In the genomic region with DNA sequence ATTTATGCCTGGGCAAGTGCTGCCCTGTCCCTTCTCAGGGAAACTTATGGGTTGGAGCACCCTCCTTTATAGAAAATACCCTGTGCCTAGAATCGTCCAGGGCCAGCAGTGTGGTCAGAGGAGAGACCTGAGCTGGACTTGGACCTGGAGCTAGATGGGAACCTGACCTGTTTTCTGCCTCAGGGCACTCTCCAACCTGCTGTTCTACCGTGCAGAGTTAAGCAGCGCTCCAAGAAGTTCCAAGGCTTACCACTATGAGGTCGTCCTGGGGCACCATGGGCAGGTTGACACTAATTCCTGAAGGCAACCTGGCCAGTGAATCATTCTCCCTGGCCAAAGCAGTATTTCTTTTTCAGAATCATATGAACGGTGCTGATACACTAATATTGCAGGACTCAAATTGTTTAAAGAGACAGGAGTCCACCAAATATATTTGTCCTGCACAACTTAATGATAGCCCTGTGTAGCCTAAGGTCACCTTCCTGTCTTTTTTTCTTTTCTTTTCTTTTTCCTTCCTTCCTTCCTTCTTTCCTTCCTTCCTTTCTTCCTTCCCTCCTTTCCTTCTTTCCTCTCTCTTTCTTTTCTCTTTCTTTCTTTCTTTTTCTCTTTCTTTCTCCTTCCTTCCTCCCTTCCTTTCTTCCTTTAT, we compare ENCODE assay signal across 22 cellular contexts.
A peak's percentile ranks its signal among the peaks of the same experiment; 100 is the strongest.
DNase-seq lines count a peak whose midpoint lies in the region; ATAC-seq and TF ChIP-seq lines count a peak whose summit lies in the region.
"Had no signal": no experiment of that assay in that cellular context is flagged by ENCODE, and none has a peak within 500 bp of the region (broad histone marks: within the 10 kb centered on the region; RNA-seq: fewer than 3 reads in every experiment).

No MANE protein-coding gene starts in this region.

- no peaks in the 10 kb centered on the region for H3K36me3 ChIP-seq in Caco-2 (ENCODE audit: control insufficient read depth, insufficient read depth, low read length)
- no peaks in the 10 kb centered on the region for H3K36me3 ChIP-seq in WERI-Rb-1
- H3K36me3 ChIP-seq in CD8-positive, alpha-beta memory T cell (ENCODE audit: insufficient read depth, low read length), result no peaks in the 10 kb centered on the region
- H3K36me3 ChIP-seq: transverse colon had no signal

- POLR2A ChIA-PET in Caco-2 (lab: Charles Lee), result no interaction called here
- POLR2A ChIA-PET in CD8-positive, alpha-beta memory T cell (lab: Charles Lee), result no interaction called here

- H3K27ac Mint-ChIP-seq in Caco-2 (ENCODE audit: unreplicated experiment), result no peak overlapping the region
- H3K27ac Mint-ChIP-seq in CD8-positive, alpha-beta memory T cell, result no peak overlapping the region

- H3K36me3 Mint-ChIP-seq in Caco-2 (ENCODE audit: insufficient read depth, unreplicated experiment), result no peaks in the 10 kb centered on the region
- no peaks in the 10 kb centered on the region for H3K36me3 Mint-ChIP-seq in CD8-positive, alpha-beta memory T cell

- no peaks in the 10 kb centered on the region for H3K27me3 Mint-ChIP-seq in Caco-2 (ENCODE audit: insufficient read depth, unreplicated experiment)
- no peaks in the 10 kb centered on the region for H3K27me3 Mint-ChIP-seq in CD8-positive, alpha-beta memory T cell

- BruUV-seq in Caco-2 (replicated peaks; lab: Mats Ljungman, UMichigan), result no TSS peak

- H3K27me3 ChIP-seq in Caco-2 (replicated peaks; ENCODE audit: control insufficient read depth, insufficient read depth, low read length) (no peaks in the 10 kb centered on the region), WERI-Rb-1 (ENCODE audit: insufficient read depth, low read depth, severe bottlenecking) (no peaks in the 10 kb centered on the region)
- H3K27me3 ChIP-seq in CD8-positive, alpha-beta memory T cell (ENCODE audit: insufficient read depth, low read length, poor library complexity, severe bottlenecking), result no peaks in the 10 kb centered on the region
- H3K27me3 ChIP-seq: transverse colon had no signal

- H3K27ac ChIP-seq in WERI-Rb-1, result no peak overlapping the region
- no peak overlapping the region for H3K27ac ChIP-seq in CD8-positive, alpha-beta memory T cell (ENCODE audit: low read depth, low read length)
- H3K27ac ChIP-seq: KMS-11, psoas muscle, transverse colon had no signal

- intact Hi-C loops in Caco-2 (cut with micrococcal nuclease; ENCODE audit: unreplicated experiment), result no loop called here

- no peak for TF ChIP-seq CTCF in Caco-2 (IDR thresholded peaks at IDR 0.05; ENCODE audit: insufficient read depth in 1 of 2, low read depth in 1 of 2, low read length in 1 of 2, severe bottlenecking in 1 of 2, unreplicated experiment in 1 of 2)
- peak; percentile 16; the same call in 1 of the 2 replicates for TF ChIP-seq CTCF in WERI-Rb-1 (IDR thresholded peaks at IDR 0.05; ENCODE audit: low read depth, low read length)

- no peaks in the 10 kb centered on the region for H3K9me3 Mint-ChIP-seq in Caco-2 (ENCODE audit: unreplicated experiment)
- peaks cover 0 to 12% (median 3%) of the 10 kb centered on the region in 5 donors for H3K9me3 Mint-ChIP-seq in CD8-positive, alpha-beta memory T cell

- no peak overlapping the region for H3K4me3 ChIP-seq in Caco-2 (ENCODE audit: low read depth, low read length)
- no peak overlapping the region for H3K4me3 ChIP-seq in WERI-Rb-1 (ENCODE audit: low read depth, low read length)
- H3K4me3 ChIP-seq in CD8-positive, alpha-beta memory T cell (ENCODE audit: low read length), result no peak overlapping the region
- H3K4me3 ChIP-seq: psoas muscle, transverse colon had no signal

- DNase-seq in Caco-2, result peak; percentile 19 to 36
- peak; percentile 5 for DNase-seq in H4 (ENCODE audit: low spot score)
- DNase-seq in WERI-Rb-1, result peak; percentile 61
- peak; percentile 80 for DNase-seq in islet precursor cell
- DNase-seq in medulla oblongata (ENCODE audit: extremely low spot score), result no peak
- no peak for DNase-seq in CD8-positive, alpha-beta memory T cell
- DNase-seq in NCI-H1105 treated with DMSO at 0.1 percent for 48 hours (lab: John Stamatoyannopoulos, UW), result no peak
- DNase-seq: activated CD4-positive, alpha-beta T cell treated with anti-CD3 and anti-CD28 coated beads for 1 hour; activated CD8-positive, alpha-beta memory T cell treated with anti-CD3 and anti-CD28 coated beads for 24 hours; activated gamma-delta T cell treated with Interleukin-2 at 50 U/mL for 16 hours; activated T-cell treated with anti-CD3 and anti-CD28 coated beads, Interleukin-2, amount 50 U/mL, for 1 hour; C1 segment of cervical spinal cord; erythroblast; foreskin fibroblast; NCI-H187 treated with DMSO at 0.1 percent for 48 hours; NCI-H2227 treated with DMSO at 0.1 percent for 48 hours; NCI-H774; psoas muscle; SHP77; transverse colon had no signal

- no peak overlapping the region for H3K4me3 Mint-ChIP-seq in Caco-2 (ENCODE audit: unreplicated experiment)
- peak overlapping the region in 1 of 7 donors; percentile 68 for H3K4me3 Mint-ChIP-seq in CD8-positive, alpha-beta memory T cell

- no peaks in the 10 kb centered on the region for H3K9me3 ChIP-seq in Caco-2
- H3K9me3 ChIP-seq in WERI-Rb-1 (ENCODE audit: severe bottlenecking), result no peaks in the 10 kb centered on the region
- no peaks in the 10 kb centered on the region for H3K9me3 ChIP-seq in CD8-positive, alpha-beta memory T cell (ENCODE audit: low read length)
- H3K9me3 ChIP-seq: psoas muscle, transverse colon had no signal

- no peak for ATAC-seq in GM19452 (IDR thresholded peaks at IDR 0.05; ENCODE audit: unreplicated experiment)
- ATAC-seq: psoas muscle had no signal

- CTCF ChIA-PET in Caco-2 (lab: Charles Lee), result no interaction called here
- CTCF ChIA-PET in CD8-positive, alpha-beta memory T cell (lab: Charles Lee), result no interaction called here

- H3K4me1 ChIP-seq in Caco-2, result no peaks in the 10 kb centered on the region; the same call in 1 of the 2 replicates
- no peaks in the 10 kb centered on the region for H3K4me1 ChIP-seq in CD8-positive, alpha-beta memory T cell (ENCODE audit: insufficient read depth, low read length)
- H3K4me1 ChIP-seq: psoas muscle had no signal

- H3K4me1 Mint-ChIP-seq in Caco-2 (ENCODE audit: low read depth, unreplicated experiment), result peaks cover 7% of the 10 kb centered on the region
- H3K4me1 Mint-ChIP-seq in CD8-positive, alpha-beta memory T cell, result no peaks in the 10 kb centered on the region

Comparison
In these comparisons a context has a peak if more than half of its experiments do, and no peak if none do; other contexts are left out.
1. DNase-seq: peak in Caco-2 (2 of 2), H4 (single experiment), WERI-Rb-1 (single experiment) and islet precursor cell (single experiment); none in medulla oblongata (single experiment), CD8-positive, alpha-beta memory T cell (0 of 5) and NCI-H1105 treated with DMSO at 0.1 percent for 48 hours (single experiment).